ENCODE assay signal across 8 cellular contexts in genomic region chr13:113216165-113217056, GRCh38. TPM values are rescaled to one million over a fixed set of nuclear protein-coding genes. Genes with fewer than 3 reads are reported as not detected.
A peak's percentile ranks its signal among the peaks of the same experiment; 100 is the strongest.
DNase-seq lines count a peak whose midpoint lies in the region; ATAC-seq, FAIRE-seq and TF ChIP-seq lines count a peak whose summit lies in the region.

No MANE protein-coding gene starts in this region.

- H3K4me3 Mint-ChIP-seq in activated naive CD8-positive, alpha-beta T cell treated with anti-CD3 and anti-CD28 coated beads, Interleukin-2, amount 50 U/mL, for 24 hours = no peak overlapping the region

- H3K27ac ChIP-seq in C4-2B (peak overlapping the region; percentile 78), upper lobe of left lung (peak overlapping the region in 3 of 4 donors; percentile 32 to 57 (median 41))

- H3K4me1 Mint-ChIP-seq in activated naive CD8-positive, alpha-beta T cell treated with anti-CD3 and anti-CD28 coated beads, Interleukin-2, amount 50 U/mL, for 24 hours = peaks cover 5% of the 10 kb centered on the region

- TF ChIP-seq CTCF in C4-2B (conservative IDR thresholded peaks at IDR 0.05) (no peak), upper lobe of left lung (IDR thresholded peaks at IDR 0.05) (no peak)

- H3K36me3 ChIP-seq in upper lobe of left lung = peaks cover 0 to 26% (median 5%) of the 10 kb centered on the region in 4 donors

- no peaks in the 10 kb centered on the region for H3K27me3 ChIP-seq in upper lobe of left lung

- no peak for FAIRE-seq in HTR-8/SVneo (lab: Jason Lieb, UNC)

- H3K4me3 ChIP-seq in upper lobe of left lung = no peak overlapping the region

- no peak overlapping the region for H3K27ac Mint-ChIP-seq in activated naive CD8-positive, alpha-beta T cell treated with anti-CD3 and anti-CD28 coated beads, Interleukin-2, amount 50 U/mL, for 24 hours

- WGBS in upper lobe of left lung, 2 donors = 40 to 49% methylated on average over 8 of the region's 8 CpGs

- no peak for TF ChIP-seq EP300 in upper lobe of left lung (IDR thresholded peaks at IDR 0.05)

- peak; percentile 18 for ATAC-seq in activated naive CD8-positive, alpha-beta T cell treated with anti-CD3 and anti-CD28 coated beads, Interleukin-2, amount 50 U/mL, for 24 hours
- ATAC-seq in upper lobe of left lung (ENCODE audit: low FRiP score in 2 of 2) (peak; percentile 45 to 77), HG03045 (IDR thresholded peaks at IDR 0.05; ENCODE audit: unreplicated experiment) (no peak), GM21619 (IDR thresholded peaks at IDR 0.05; ENCODE audit: unreplicated experiment) (no peak)

- H3K27me3 Mint-ChIP-seq in activated naive CD8-positive, alpha-beta T cell treated with anti-CD3 and anti-CD28 coated beads, Interleukin-2, amount 50 U/mL, for 24 hours = no peaks in the 10 kb centered on the region

- H3K36me3 Mint-ChIP-seq in activated naive CD8-positive, alpha-beta T cell treated with anti-CD3 and anti-CD28 coated beads, Interleukin-2, amount 50 U/mL, for 24 hours (ENCODE audit: low read depth) = peaks cover 22% of the 10 kb centered on the region

- H3K4me1 ChIP-seq in upper lobe of left lung = peaks cover 19 to 55% (median 42%) of the 10 kb centered on the region in 4 donors

- DNase-seq in HTR-8/SVneo (ENCODE audit: insufficient read length, low spot score) = peak; percentile 52
- DNase-seq in activated naive CD8-positive, alpha-beta T cell treated with anti-CD3 and anti-CD28 coated beads, Interleukin-2, amount 50 U/mL, for 24 hours = no peak
- peak; percentile 73 for DNase-seq in iPS-NIHi11 (ENCODE audit: low spot score)
- peak in 1 of 2 donors; percentile 89 for DNase-seq in upper lobe of left lung
- no peak for DNase-seq in HuH-7.5 (ENCODE audit: low spot score)

- no peak for TF ChIP-seq POLR2A in upper lobe of left lung (IDR thresholded peaks at IDR 0.05)

- H3K9me3 Mint-ChIP-seq in activated naive CD8-positive, alpha-beta T cell treated with anti-CD3 and anti-CD28 coated beads, Interleukin-2, amount 50 U/mL, for 24 hours = no peaks in the 10 kb centered on the region

- H3K9me3 ChIP-seq in upper lobe of left lung = no peaks in the 10 kb centered on the region

RNA-seq across cellular contexts. Expression of gene CUL4A, which starts 7.0 kb away (rescaled TPM):
- 100 to 1,000 TPM in 4 of 6 donors, 10 to 100 TPM in 2; 54.4 to 346 (median 129) TPM for total RNA-seq in upper lobe of left lung

RNA-seq across cellular contexts. Expression of gene PCID2, which starts 7.9 kb away (rescaled TPM):
- 10 to 100 TPM; 30.7 to 62.5 (median 37.1) TPM for total RNA-seq in upper lobe of left lung

RNA-seq across cellular contexts. Expression of gene PROZ, which starts 58.0 kb away (rescaled TPM):
- total RNA-seq in upper lobe of left lung = not detected

Comparison
In these comparisons a context has a peak if more than half of its experiments do, and no peak if none do; other contexts are left out.
1. DNase-seq: peak in HTR-8/SVneo (single experiment) and iPS-NIHi11 (single experiment); none in activated naive CD8-positive, alpha-beta T cell treated with anti-CD3 and anti-CD28 coated beads, Interleukin-2, amount 50 U/mL, for 24 hours (single experiment) and HuH-7.5 (single experiment).
2. ATAC-seq: peak in activated naive CD8-positive, alpha-beta T cell treated with anti-CD3 and anti-CD28 coated beads, Interleukin-2, amount 50 U/mL, for 24 hours (single experiment) and upper lobe of left lung (2 of 2); none in HG03045 (single experiment) and GM21619 (single experiment).